8 cellular contexts compared by ENCODE assay signal in the genomic region with DNA sequence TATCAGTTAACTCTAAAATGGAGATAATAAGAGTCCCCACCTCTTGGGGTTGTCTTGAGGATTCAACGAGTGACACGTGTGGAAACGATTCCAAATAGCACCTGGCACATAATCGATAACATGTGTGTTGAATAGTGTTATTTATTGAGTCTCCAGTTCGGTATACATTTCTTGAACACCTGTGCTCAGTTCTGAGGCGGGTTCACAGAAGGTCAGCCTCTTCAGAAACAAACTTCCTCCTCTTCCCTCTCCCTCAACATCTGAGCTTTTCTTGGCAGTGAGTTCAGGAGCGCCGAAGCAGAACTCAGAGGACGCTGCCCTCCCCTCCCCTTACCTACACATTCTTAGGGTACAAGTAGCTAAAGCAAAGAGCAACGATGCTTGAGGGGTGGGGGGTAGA. TPM values are rescaled to one million over a fixed set of nuclear protein-coding genes. Genes with fewer than 3 reads are reported as not detected.
DNase-seq lines count a peak whose midpoint lies in the region; ATAC-seq, FAIRE-seq and TF ChIP-seq lines count a peak whose summit lies in the region.

No MANE protein-coding gene starts in this region.

- H3K9me1 ChIP-seq in keratinocyte (ENCODE audit: control insufficient read depth, extremely low read depth, insufficient read depth, low read length): no peaks in the 10 kb centered on the region

- peak overlapping the region; percentile 87 for H3K4me3 Mint-ChIP-seq in T-helper 2 cell treated with Interferon-gamma antibody and Interleukin-4, amounts not matched to agents 5 μg/mL and 100 μg/mL, for 36 hours
- H3K4me3 Mint-ChIP-seq in activated CD8-positive, alpha-beta T cell treated with anti-CD3 and anti-CD28 coated beads, Interleukin-2, amount 10 ng/mL, durations not matched to agents 7 days and 5 days: peak overlapping the region; percentile 81

- dilution Hi-C loops in keratinocyte (cut with MboI; ENCODE audit: extremely low pct_ligation_motif_present, low sequenced_read_pairs): loop anchor here (25.0 kb wide), 1 partner anchor 932 kb away; no protein-coding TSS in a partner anchor

- H3K36me3 Mint-ChIP-seq in T-helper 2 cell treated with Interferon-gamma antibody and Interleukin-4, amounts not matched to agents 5 μg/mL and 100 μg/mL, for 36 hours (ENCODE audit: low read depth): peaks cover 1% of the 10 kb centered on the region
- H3K36me3 Mint-ChIP-seq in activated CD8-positive, alpha-beta T cell treated with anti-CD3 and anti-CD28 coated beads, Interleukin-2, amount 10 ng/mL, durations not matched to agents 7 days and 5 days (ENCODE audit: low read depth): peaks cover 4% of the 10 kb centered on the region

- H3K36me3 ChIP-seq in keratinocyte (ENCODE audit: control insufficient read depth in 2 of 2, extremely low read depth in 1 of 2, insufficient read depth in 2 of 2, low read length in 2 of 2) (peaks cover 0 to under 1% of the 10 kb centered on the region in 2 experiments), suprapubic skin (peaks cover 1% of the 10 kb centered on the region)

- no peaks in the 10 kb centered on the region for H3K27me3 ChIP-seq in keratinocyte (ENCODE audit: control insufficient read depth, extremely low read depth, insufficient read depth, low read length)
- H3K27me3 ChIP-seq in suprapubic skin: no peaks in the 10 kb centered on the region

- 46% methylated on average over 10 of the region's 10 CpGs for WGBS in suprapubic skin

- CTCF ChIA-PET in activated CD8-positive, alpha-beta T cell treated with anti-CD3 and anti-CD28 coated beads, Interleukin-2, amount 10 ng/mL, durations not matched to agents 7 days and 5 days (lab: Charles Lee): no interaction called here

- H3K9me3 Mint-ChIP-seq in T-helper 2 cell treated with Interferon-gamma antibody and Interleukin-4, amounts not matched to agents 5 μg/mL and 100 μg/mL, for 36 hours: no peaks in the 10 kb centered on the region
- no peaks in the 10 kb centered on the region for H3K9me3 Mint-ChIP-seq in activated CD8-positive, alpha-beta T cell treated with anti-CD3 and anti-CD28 coated beads, Interleukin-2, amount 10 ng/mL, durations not matched to agents 7 days and 5 days (ENCODE audit: insufficient read depth)

- no peak for TF ChIP-seq POLR2A in suprapubic skin (IDR thresholded peaks at IDR 0.05)

- no peak for DNase-seq in T-helper 2 cell treated with Interferon-gamma antibody and Interleukin-4, amounts not matched to agents 5 μg/mL and 100 μg/mL, for 36 hours (ENCODE audit: low spot score)
- no peak for DNase-seq in T-helper 2 cell
- DNase-seq in activated CD8-positive, alpha-beta T cell treated with anti-CD3 and anti-CD28 coated beads, Interleukin-2, amount 10 ng/mL, durations not matched to agents 7 days and 5 days: no peak
- DNase-seq in keratinocyte (ENCODE audit: low read depth, low spot score): no peak
- DNase-seq in suprapubic skin (ENCODE audit: low spot score in 2 of 2): no peak
- DNase-seq in posterior cingulate gyrus: no peak
- no peak for DNase-seq in NCI-H128 (lab: John Stamatoyannopoulos, UW; ENCODE audit: unreplicated experiment)
- DNase-seq in KG1 (lab: John Stamatoyannopoulos, UW): no peak

- TF ChIP-seq CTCF in keratinocyte (optimal IDR thresholded peaks at IDR 0.05 in 1 of 3, IDR thresholded peaks at IDR 0.05 in 1 of 3, conservative IDR thresholded peaks at IDR 0.05 in 1 of 3; ENCODE audit: extremely low read depth in 1 of 3, insufficient read depth in 2 of 3, low read length in 3 of 3) (no peak), suprapubic skin (IDR thresholded peaks at IDR 0.05) (no peak)

- H3K27ac ChIP-seq in keratinocyte (ENCODE audit: control insufficient read depth, insufficient read depth, low read length) (peak overlapping the region; percentile 69), suprapubic skin (peak overlapping the region; percentile 89)

- TF ChIP-seq EP300 in suprapubic skin (IDR thresholded peaks at IDR 0.05): no peak

- peaks cover 19% of the 10 kb centered on the region for H3K4me1 Mint-ChIP-seq in T-helper 2 cell treated with Interferon-gamma antibody and Interleukin-4, amounts not matched to agents 5 μg/mL and 100 μg/mL, for 36 hours (ENCODE audit: low read depth)
- H3K4me1 Mint-ChIP-seq in activated CD8-positive, alpha-beta T cell treated with anti-CD3 and anti-CD28 coated beads, Interleukin-2, amount 10 ng/mL, durations not matched to agents 7 days and 5 days (ENCODE audit: low read depth): peaks cover 12% of the 10 kb centered on the region

- no peak for FAIRE-seq in keratinocyte (lab: Jason Lieb, UNC)

- H3K27me3 Mint-ChIP-seq in T-helper 2 cell treated with Interferon-gamma antibody and Interleukin-4, amounts not matched to agents 5 μg/mL and 100 μg/mL, for 36 hours (ENCODE audit: low read depth): no peaks in the 10 kb centered on the region
- no peaks in the 10 kb centered on the region for H3K27me3 Mint-ChIP-seq in activated CD8-positive, alpha-beta T cell treated with anti-CD3 and anti-CD28 coated beads, Interleukin-2, amount 10 ng/mL, durations not matched to agents 7 days and 5 days (ENCODE audit: low read depth)

- H3K9me3 ChIP-seq in keratinocyte (ENCODE audit: control insufficient read depth, low read depth, low read length) (no peaks in the 10 kb centered on the region), suprapubic skin (no peaks in the 10 kb centered on the region)

- peak overlapping the region; percentile 79 for H3K9ac ChIP-seq in keratinocyte (ENCODE audit: control insufficient read depth, extremely low read depth, insufficient read depth, low read length)

- H2AFZ ChIP-seq in keratinocyte (ENCODE audit: control insufficient read depth, low read length): no peak overlapping the region

- POLR2A ChIA-PET in activated CD8-positive, alpha-beta T cell treated with anti-CD3 and anti-CD28 coated beads, Interleukin-2, amount 10 ng/mL, durations not matched to agents 7 days and 5 days (lab: Charles Lee): no interaction called here

- H3K27ac Mint-ChIP-seq in T-helper 2 cell treated with Interferon-gamma antibody and Interleukin-4, amounts not matched to agents 5 μg/mL and 100 μg/mL, for 36 hours: peak overlapping the region; percentile 75
- H3K27ac Mint-ChIP-seq in activated CD8-positive, alpha-beta T cell treated with anti-CD3 and anti-CD28 coated beads, Interleukin-2, amount 10 ng/mL, durations not matched to agents 7 days and 5 days: peak overlapping the region; percentile 88

- peak overlapping the region; percentile 68 to 73 (median 69) for H3K4me3 ChIP-seq in keratinocyte (ENCODE audit: control insufficient read depth in 2 of 3, extremely low read depth in 1 of 3, insufficient read depth in 2 of 3, low read depth in 1 of 3, low read length in 3 of 3)
- H3K4me3 ChIP-seq in suprapubic skin: peak overlapping the region; percentile 70

- H4K20me1 ChIP-seq in keratinocyte (ENCODE audit: control insufficient read depth, extremely low read depth, insufficient read depth, low read length): no peaks in the 10 kb centered on the region

- peaks cover 39% of the 10 kb centered on the region for H3K79me2 ChIP-seq in keratinocyte (ENCODE audit: control insufficient read depth, insufficient read depth, low read length)

- H3K4me1 ChIP-seq in keratinocyte (ENCODE audit: control insufficient read depth, extremely low read depth, insufficient read depth, low read length) (peaks cover 3% of the 10 kb centered on the region), suprapubic skin (peaks cover 6% of the 10 kb centered on the region)

- intact Hi-C loops in posterior cingulate gyrus (cut with DNase I): no loop called here

- ATAC-seq in activated CD8-positive, alpha-beta T cell treated with anti-CD3 and anti-CD28 coated beads, Interleukin-2, amount 10 ng/mL, durations not matched to agents 7 days and 5 days: no peak

- H3K4me2 ChIP-seq in keratinocyte (ENCODE audit: control insufficient read depth, extremely low read depth, insufficient read depth, low read depth, low read length): peak overlapping the region; percentile 78

RNA-seq across cellular contexts. Expression of gene PDHA1, which starts 0.9 kb away (rescaled TPM):
- total RNA-seq in activated CD8-positive, alpha-beta T cell treated with anti-CD3 and anti-CD28 coated beads, Interleukin-2, amount 10 ng/mL, durations not matched to agents 7 days and 5 days: 100 to 1,000 TPM; 154 to 160 TPM
- polyA plus RNA-seq in keratinocyte: 163 to 236 TPM (median 202 TPM) in 3 replicates
- 51.7 TPM for polyA plus RNA-seq in keratinocyte (2011; ENCODE audit: low read depth)
- 133 and 143 TPM in 2 replicates for polyA plus RNA-seq in keratinocyte (2011; cell fraction: cytosol; rRNA removed)
- polyA plus RNA-seq in keratinocyte (2011; cell fraction: nucleus; rRNA removed): 208 and 267 TPM in 2 replicates
- polyA plus RNA-seq in keratinocyte (2012; ENCODE audit: low replicate concordance): 96.0 and 146 TPM in 2 replicates
- 70.1 to 113 TPM (median 72.9 TPM) in 3 replicates for polyA minus RNA-seq in keratinocyte
- 66.6 TPM for polyA minus RNA-seq in keratinocyte (2011; cell fraction: cytosol; rRNA and poly(A)+ RNA removed)
- polyA minus RNA-seq in keratinocyte (2011; cell fraction: nucleus; rRNA and poly(A)+ RNA removed): 38.6 and 54.1 TPM in 2 replicates
- 100 to 1,000 TPM in 2 of 4 donors, 10 to 100 TPM in 2; 56.4 to 137 (median 105) TPM for total RNA-seq in suprapubic skin
